15 cellular contexts compared by ENCODE assay signal in genomic region chrX:153647461-153648357, GRCh38. TPM values are rescaled to one million over a fixed set of nuclear protein-coding genes. Genes with fewer than 3 reads are reported as not detected.
DNase-seq lines count a peak whose midpoint lies in the region; ATAC-seq, FAIRE-seq and TF ChIP-seq lines count a peak whose summit lies in the region.
"Had no signal": no experiment of that assay in that cellular context is flagged by ENCODE, and none has a peak within 500 bp of the region (broad histone marks: within the 10 kb centered on the region; RNA-seq: fewer than 3 reads in every experiment).

No MANE protein-coding gene starts in this region.

- H3K4me3 ChIP-seq in kidney (ENCODE audit: low read length in 2 of 2) (peak overlapping the region in 1 of 2 donors; percentile 47), smooth muscle cell (peak overlapping the region; percentile 24)

- no peaks in the 10 kb centered on the region for H3F3A ChIP-seq in smooth muscle cell (ENCODE audit: low read depth)

- TF ChIP-seq CTCF in kidney (IDR thresholded peaks at IDR 0.05; ENCODE audit: borderline replicate concordance, extremely low read depth, insufficient read depth): no peak
- no peak for TF ChIP-seq CTCF in smooth muscle cell (IDR thresholded peaks at IDR 0.05; ENCODE audit: borderline replicate concordance, insufficient read depth, poor library complexity, severe bottlenecking)

- intact Hi-C loops in kidney (cut with DNase I): no loop called here

- H3K9me3 ChIP-seq in T-helper 17 cell (ENCODE audit: control insufficient read depth, low read length, poor library complexity, severe bottlenecking): no peaks in the 10 kb centered on the region
- no peaks in the 10 kb centered on the region for H3K9me3 ChIP-seq in kidney (ENCODE audit: control insufficient read depth in 1 of 2, low read length in 2 of 2)
- no peaks in the 10 kb centered on the region for H3K9me3 ChIP-seq in smooth muscle cell (replicated peaks; ENCODE audit: low read depth)

- peak; percentile 56 for DNase-seq in activated CD8-positive, alpha-beta memory T cell treated with anti-CD3 and anti-CD28 coated beads for 24 hours
- DNase-seq in activated CD8-positive, alpha-beta memory T cell treated with anti-CD3 and anti-CD28 coated beads, Interleukin-2, amount 10 ng/mL, durations not matched to agents 7 days and 5 days: no peak
- no peak for DNase-seq in T-helper 17 cell
- peak; percentile 62 for DNase-seq in kidney
- DNase-seq in smooth muscle cell (lab: John Stamatoyannopoulos, UW; ENCODE audit: unreplicated experiment): no peak
- no peak for DNase-seq in SHP77 (lab: John Stamatoyannopoulos, UW)
- no peak for DNase-seq in stimulated activated CD4-positive, alpha-beta T cell treated with anti-CD3 and anti-CD28 coated beads, Interleukin-4, amount 100 ng/mL, for 1 hour
- no peak for DNase-seq in HCEC 1CT
- DNase-seq: activated CD8-positive, alpha-beta T cell treated with anti-CD3 and anti-CD28 coated beads, Interleukin-2, amount 10 ng/mL, durations not matched to agents 7 days and 5 days; anterior cingulate cortex; DMS79 treated with DMSO at 0.1 percent for 48 hours; NCI-H187; T-helper 2 cell had no signal

- H3K4me3 Mint-ChIP-seq in activated CD8-positive, alpha-beta memory T cell treated with anti-CD3 and anti-CD28 coated beads, Interleukin-2, amount 10 ng/mL, durations not matched to agents 7 days and 5 days: no peak overlapping the region
- peak overlapping the region; percentile 52 for H3K4me3 Mint-ChIP-seq in T-helper 17 cell
- H3K4me3 Mint-ChIP-seq: activated CD8-positive, alpha-beta T cell treated with anti-CD3 and anti-CD28 coated beads, Interleukin-2, amount 10 ng/mL, durations not matched to agents 7 days and 5 days had no signal

- H3K27me3 Mint-ChIP-seq in activated CD8-positive, alpha-beta memory T cell treated with anti-CD3 and anti-CD28 coated beads, Interleukin-2, amount 10 ng/mL, durations not matched to agents 7 days and 5 days: peaks cover 41% of the 10 kb centered on the region
- H3K27me3 Mint-ChIP-seq in T-helper 17 cell: no peaks in the 10 kb centered on the region

- no peaks in the 10 kb centered on the region for H3K79me2 ChIP-seq in smooth muscle cell (ENCODE audit: low read depth)

- H3K9ac ChIP-seq in kidney (ENCODE audit: low read length in 2 of 2) (no peak overlapping the region), smooth muscle cell (ENCODE audit: low read depth) (no peak overlapping the region)

- H3K4me2 ChIP-seq in smooth muscle cell: peak overlapping the region; percentile 75

- CTCF ChIA-PET in activated CD8-positive, alpha-beta memory T cell treated with anti-CD3 and anti-CD28 coated beads, Interleukin-2, amount 10 ng/mL, durations not matched to agents 7 days and 5 days (lab: Charles Lee): interaction anchor here (0.9 to 4.7 kb wide), 6 partner anchors 12 to 108 kb away, joined by 3 to 19 read pairs (median 3); no protein-coding TSS in a partner anchor

- H3K9me3 Mint-ChIP-seq in activated CD8-positive, alpha-beta memory T cell treated with anti-CD3 and anti-CD28 coated beads, Interleukin-2, amount 10 ng/mL, durations not matched to agents 7 days and 5 days (ENCODE audit: low read depth): no peaks in the 10 kb centered on the region

- H3K36me3 Mint-ChIP-seq in activated CD8-positive, alpha-beta memory T cell treated with anti-CD3 and anti-CD28 coated beads, Interleukin-2, amount 10 ng/mL, durations not matched to agents 7 days and 5 days: no peaks in the 10 kb centered on the region
- H3K36me3 Mint-ChIP-seq in T-helper 17 cell (ENCODE audit: low read depth): no peaks in the 10 kb centered on the region

- H2AFZ ChIP-seq in smooth muscle cell (ENCODE audit: low read depth): no peak overlapping the region

- peaks cover 0 to 5% of the 10 kb centered on the region in 2 donors for H3K4me1 ChIP-seq in kidney (ENCODE audit: control insufficient read depth in 1 of 2, insufficient read depth in 1 of 2, low read depth in 1 of 2, low read length in 2 of 2)
- H3K4me1 ChIP-seq in smooth muscle cell (ENCODE audit: low read depth): peaks cover 3% of the 10 kb centered on the region

- ATAC-seq in activated CD8-positive, alpha-beta memory T cell treated with anti-CD3 and anti-CD28 coated beads, Interleukin-2, amount 10 ng/mL, durations not matched to agents 7 days and 5 days: no peak
- peak; percentile 29 for ATAC-seq in T-helper 17 cell

- peaks cover 6% of the 10 kb centered on the region for H3K4me1 Mint-ChIP-seq in activated CD8-positive, alpha-beta memory T cell treated with anti-CD3 and anti-CD28 coated beads, Interleukin-2, amount 10 ng/mL, durations not matched to agents 7 days and 5 days
- peaks cover 4% of the 10 kb centered on the region for H3K4me1 Mint-ChIP-seq in T-helper 17 cell
- H3K4me1 Mint-ChIP-seq: nephron had no signal

- no peak overlapping the region for H3K27ac Mint-ChIP-seq in activated CD8-positive, alpha-beta memory T cell treated with anti-CD3 and anti-CD28 coated beads, Interleukin-2, amount 10 ng/mL, durations not matched to agents 7 days and 5 days
- H3K27ac Mint-ChIP-seq in T-helper 17 cell: no peak overlapping the region
- H3K27ac Mint-ChIP-seq: activated CD8-positive, alpha-beta T cell treated with anti-CD3 and anti-CD28 coated beads, Interleukin-2, amount 10 ng/mL, durations not matched to agents 7 days and 5 days; nephron had no signal

- no peak for FAIRE-seq in kidney (lab: Jason Lieb, UNC)
- FAIRE-seq: A204.1 had no signal

- 47% methylated on average over 64 of the region's 85 CpGs for WGBS in smooth muscle cell (ENCODE audit: low lambda C conversion rate)

- H3K27me3 ChIP-seq in smooth muscle cell (ENCODE audit: low read depth): peaks cover 13% of the 10 kb centered on the region

- H3K36me3 ChIP-seq in kidney (ENCODE audit: control insufficient read depth in 1 of 2, insufficient read depth in 2 of 2, low read length in 2 of 2): no peaks in the 10 kb centered on the region
- no peaks in the 10 kb centered on the region for H3K36me3 ChIP-seq in smooth muscle cell (ENCODE audit: low read depth)

- H4K20me1 ChIP-seq in smooth muscle cell (ENCODE audit: low read depth): no peaks in the 10 kb centered on the region

- H3K27ac ChIP-seq in kidney (ENCODE audit: low read depth in 2 of 2, low read length in 2 of 2) (peak overlapping the region in 1 of 2 donors; percentile 28), smooth muscle cell (ENCODE audit: low read depth) (no peak overlapping the region)

RNA-seq across cellular contexts. Expression of gene DUSP9, which starts 0.7 kb away (rescaled TPM):
- total RNA-seq in activated CD8-positive, alpha-beta memory T cell treated with anti-CD3 and anti-CD28 coated beads, Interleukin-2, amount 10 ng/mL, durations not matched to agents 7 days and 5 days: under 1 TPM in 1 of 2 experiments, not detected in 1; 0.09 TPM
- total RNA-seq in T-helper 17 cell: not detected
- total RNA-seq in kidney: 4.7 TPM
- 81.4 TPM for polyA plus RNA-seq in kidney (ENCODE audit: insufficient read depth, low read depth, low replicate concordance)
- total RNA-seq in smooth muscle cell: 3.0 and 4.7 TPM in 2 replicates
- 7.2 and 11.3 TPM in 2 replicates for polyA plus RNA-seq in smooth muscle cell
- total RNA-seq: activated CD8-positive, alpha-beta T cell treated with anti-CD3 and anti-CD28 coated beads, Interleukin-2, amount 10 ng/mL, durations not matched to agents 7 days and 5 days had no signal

RNA-seq across cellular contexts. Expression of gene PNCK, which starts 25.9 kb away (rescaled TPM):
- not detected for total RNA-seq in activated CD8-positive, alpha-beta memory T cell treated with anti-CD3 and anti-CD28 coated beads, Interleukin-2, amount 10 ng/mL, durations not matched to agents 7 days and 5 days
- total RNA-seq in T-helper 17 cell (under 1 TPM in 1 of 2 donors, not detected in 1; 0.72 TPM), kidney (1.5 TPM), smooth muscle cell (4.0 and 6.4 TPM in 2 replicates)
- polyA plus RNA-seq in kidney (ENCODE audit: insufficient read depth, low read depth, low replicate concordance) (5.5 TPM), smooth muscle cell (2.8 and 9.2 TPM in 2 replicates)

RNA-seq across cellular contexts. Expression of gene SLC6A8, which starts 40.0 kb away (rescaled TPM):
- total RNA-seq in activated CD8-positive, alpha-beta memory T cell treated with anti-CD3 and anti-CD28 coated beads, Interleukin-2, amount 10 ng/mL, durations not matched to agents 7 days and 5 days: 1 to 10 TPM in 1 of 2 experiments, under 1 TPM in 1; 0.93 to 1.1 TPM
- 1 to 10 TPM; 3.4 to 4.4 TPM for total RNA-seq in T-helper 17 cell
- 110 TPM for total RNA-seq in kidney
- polyA plus RNA-seq in kidney (ENCODE audit: insufficient read depth, low read depth, low replicate concordance): 79.7 TPM
- 42.6 and 45.2 TPM in 2 replicates for total RNA-seq in smooth muscle cell
- 98.1 and 128 TPM in 2 replicates for polyA plus RNA-seq in smooth muscle cell

RNA-seq across cellular contexts. Expression of gene CCNQ, which starts 48.8 kb away (rescaled TPM):
- total RNA-seq in activated CD8-positive, alpha-beta memory T cell treated with anti-CD3 and anti-CD28 coated beads, Interleukin-2, amount 10 ng/mL, durations not matched to agents 7 days and 5 days: 10 to 100 TPM; 17.5 to 24.7 TPM
- total RNA-seq in T-helper 17 cell (10 to 100 TPM; 14.6 to 19.2 TPM), kidney (14.6 TPM), smooth muscle cell (9.4 and 17.9 TPM in 2 replicates)
- polyA plus RNA-seq in kidney (ENCODE audit: insufficient read depth, low read depth, low replicate concordance) (35.4 TPM), smooth muscle cell (23.0 and 27.3 TPM in 2 replicates)

Comparison
In these comparisons a context has a peak if more than half of its experiments do, and no peak if none do; other contexts are left out.
1. DNase-seq: peak in activated CD8-positive, alpha-beta memory T cell treated with anti-CD3 and anti-CD28 coated beads for 24 hours (single experiment) and kidney (single experiment); none in activated CD8-positive, alpha-beta memory T cell treated with anti-CD3 and anti-CD28 coated beads, Interleukin-2, amount 10 ng/mL, durations not matched to agents 7 days and 5 days (single experiment), T-helper 17 cell (0 of 3), smooth muscle cell (single experiment), SHP77 (0 of 2), stimulated activated CD4-positive, alpha-beta T cell treated with anti-CD3 and anti-CD28 coated beads, Interleukin-4, amount 100 ng/mL, for 1 hour (single experiment) and HCEC 1CT (single experiment).